Comparison of ENCODE assay signal across 17 cellular contexts in genomic region chr6:108442770-108443520, GRCh38.
"Had no signal": no experiment of that assay in that cellular context is flagged by ENCODE, and none has a peak within 500 bp of the region (broad histone marks: within the 10 kb centered on the region; RNA-seq: fewer than 3 reads in every experiment).

No MANE protein-coding gene starts in this region.

- H3K27me3 ChIP-seq: body of pancreas, thyroid gland had no signal

- H3K4me1 ChIP-seq: thyroid gland had no signal

- ATAC-seq: activated CD8-positive, alpha-beta T cell treated with anti-CD3 and anti-CD28 coated beads for 36 hours; activated T-helper 17 cell treated with anti-CD3 and anti-CD28 coated beads, Interleukin-2, amount 50 U/mL, for 72 hours; body of pancreas; left lobe of liver had no signal

- DNase-seq: activated CD4-positive, alpha-beta T cell treated with anti-CD3 and anti-CD28 coated beads, Interleukin-2, amount 10 ng/mL, durations not matched to agents 24 days and 14 days; activated CD8-positive, alpha-beta T cell treated with anti-CD3 and anti-CD28 coated beads for 36 hours; activated naive CD4-positive, alpha-beta T cell; activated naive CD8-positive, alpha-beta T cell treated with anti-CD3 and anti-CD28 coated beads, Interleukin-2, amount 10 ng/mL, durations not matched to agents 7 days and 5 days; activated T-cell treated with anti-CD3 and anti-CD28 coated beads, Interleukin-2, amount 50 U/mL, for 1 hour; body of pancreas; foreskin melanocyte; glutamatergic neuron; stimulated activated CD4-positive, alpha-beta T cell treated with anti-CD3 and anti-CD28 coated beads, Interleukin-12 subunit alpha, Interleukin-12 subunit beta, amount 100 ng/mL, for 4 hours; stimulated activated CD4-positive, alpha-beta T cell treated with anti-CD3 and anti-CD28 coated beads, Interleukin-1b, Interleukin-23, amount 100 ng/mL, for 48 hours; stimulated activated CD8-positive, alpha-beta memory T cell treated with anti-CD3 and anti-CD28 coated beads, Interleukin-4, amount 100 ng/mL, for 48 hours; stimulated activated naive CD4-positive, alpha-beta T cell; T-helper 9 cell; thyroid gland had no signal

- H3K9me3 ChIP-seq: body of pancreas, thyroid gland had no signal

- H3K4me3 ChIP-seq: body of pancreas, coronary artery, thyroid gland had no signal

- H3K27ac ChIP-seq: body of pancreas, coronary artery, thyroid gland had no signal

- H3K36me3 ChIP-seq: thyroid gland had no signal
